In the genomic region with DNA sequence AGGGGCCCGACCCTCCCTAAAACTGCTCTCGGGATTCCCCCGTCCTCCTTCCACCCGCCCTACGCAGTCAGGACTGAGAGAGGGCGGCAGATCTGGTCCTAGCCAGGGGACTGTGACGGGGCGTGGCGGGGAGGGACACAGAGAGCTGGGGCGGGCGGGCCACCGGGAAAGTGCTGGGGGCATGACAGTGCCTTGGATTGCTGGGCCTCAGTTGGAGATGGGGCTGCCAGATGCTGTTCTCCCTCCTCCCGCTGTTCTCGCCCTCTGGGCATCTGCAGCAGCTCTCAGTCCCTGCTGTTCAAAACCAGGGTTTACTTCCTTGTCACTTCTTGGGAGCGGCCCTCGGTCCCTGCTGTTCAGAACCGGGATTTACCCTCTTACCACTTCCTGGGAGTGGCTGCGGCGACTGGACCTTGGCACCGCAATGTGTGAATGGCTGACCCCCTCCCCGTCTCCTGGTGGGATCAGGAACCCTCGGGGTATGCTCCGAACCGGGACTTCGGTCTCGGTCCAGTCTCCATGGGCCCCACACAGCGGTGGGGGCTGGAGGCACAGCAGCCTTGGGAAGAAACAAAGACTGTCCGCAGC, we compare ENCODE assay signal across 8 cellular contexts. TPM values are rescaled to one million over a fixed set of nuclear protein-coding genes. Genes with fewer than 3 reads are reported as not detected.
DNase-seq lines count a peak whose midpoint lies in the region; ATAC-seq, FAIRE-seq and TF ChIP-seq lines count a peak whose summit lies in the region.

No MANE protein-coding gene starts in this region.

- H3K36me3 ChIP-seq in colonic mucosa: no peaks in the 10 kb centered on the region
- no peaks in the 10 kb centered on the region for H3K36me3 ChIP-seq in right lobe of liver
- H3K36me3 ChIP-seq in tibial nerve: no peaks in the 10 kb centered on the region

- 0% methylated on average over 7 of the region's 28 CpGs for WGBS in right lobe of liver (ENCODE audit: insufficient coverage, low coverage, low lambda C conversion rate, missing lambda C conversion rate)
- 0 to 1% methylated on average over 20 to 22 of the region's 28 CpGs for WGBS in tibial nerve, 2 donors

- peaks cover 5% of the 10 kb centered on the region for H3K27me3 ChIP-seq in colonic mucosa
- H3K27me3 ChIP-seq in right lobe of liver: peaks cover 0 to 6% of the 10 kb centered on the region in 2 donors
- peaks cover 0 to 23% of the 10 kb centered on the region in 2 donors for H3K27me3 ChIP-seq in tibial nerve

- peaks cover 65 to 74% (median 65%) of the 10 kb centered on the region in 3 donors for H3K27me3 Mint-ChIP-seq in CD14-positive monocyte (ENCODE audit: low read depth in 3 of 3)

- FAIRE-seq in GM12892 (lab: Jason Lieb, UNC): no peak

- H3K4me3 ChIP-seq in colonic mucosa: peak overlapping the region; percentile 69
- peak overlapping the region; percentile 21 to 64 (median 54) for H3K4me3 ChIP-seq in right lobe of liver
- peak overlapping the region; percentile 53 to 79 (median 71) for H3K4me3 ChIP-seq in tibial nerve

- no peak for TF ChIP-seq CTCF in CD14-positive monocyte (IDR thresholded peaks at IDR 0.05)
- TF ChIP-seq CTCF in colonic mucosa (IDR thresholded peaks at IDR 0.05): peak; percentile 27
- TF ChIP-seq CTCF in right lobe of liver (IDR thresholded peaks at IDR 0.05): peak in 2 of 4 donors; percentile 7 to 24
- TF ChIP-seq CTCF in tibial nerve (IDR thresholded peaks at IDR 0.05): peak in 4 of 5 experiments; percentile 18 to 59 (median 38)

- H3K4me1 Mint-ChIP-seq in CD14-positive monocyte: peaks cover 42% of the 10 kb centered on the region

- TF ChIP-seq POLR2A in right lobe of liver (IDR thresholded peaks at IDR 0.05) (peak; percentile 21), tibial nerve (IDR thresholded peaks at IDR 0.05) (peak in 1 of 2 donors; percentile 19), GM12892 (IDR thresholded peaks at IDR 0.05; ENCODE audit: low read depth, low read length) (no peak)

- peak overlapping the region in 1 of 7 donors; percentile 77 for H3K27ac Mint-ChIP-seq in CD14-positive monocyte

- peak overlapping the region; percentile 92 for H3K27ac ChIP-seq in colonic mucosa
- H3K27ac ChIP-seq in right lobe of liver: no peak overlapping the region
- peak overlapping the region; percentile 13 to 94 (median 80) for H3K27ac ChIP-seq in tibial nerve

- peak overlapping the region; percentile 75 to 92 for H3K9ac ChIP-seq in colonic mucosa (ENCODE audit: low read depth in 2 of 2, low read length in 2 of 2)

- H3K4me1 ChIP-seq in colonic mucosa (peaks cover 18% of the 10 kb centered on the region), right lobe of liver (peaks cover 0 to 18% (median 0%) of the 10 kb centered on the region in 4 donors), tibial nerve (peaks cover 0 to 59% (median 20%) of the 10 kb centered on the region in 4 donors)

- peak overlapping the region; percentile 53 to 89 for H3K4me3 Mint-ChIP-seq in CD14-positive monocyte

- H3K36me3 Mint-ChIP-seq in CD14-positive monocyte: peaks cover 6 to 8% of the 10 kb centered on the region in 2 donors

- intact Hi-C loops in CD14-positive monocyte (cut with micrococcal nuclease): loop anchor here in 1 of 2 donors (5.0 kb wide), 1 partner anchor 64 kb away; the partner anchor contains the start of gene PPCDC
- intact Hi-C loops in colonic mucosa (cut with DNase I): loop anchor here (10.0 kb wide), 1 partner anchor 324 kb away; no protein-coding TSS in a partner anchor
- intact Hi-C loops in right lobe of liver (cut with DNase I): no loop called here

- H3K9me3 Mint-ChIP-seq in CD14-positive monocyte: peaks cover 0 to 19% (median 8%) of the 10 kb centered on the region in 7 donors

- ATAC-seq in right lobe of liver: peak; percentile 7 to 50 (median 12)
- no peak for ATAC-seq in GM21619 (IDR thresholded peaks at IDR 0.05; ENCODE audit: unreplicated experiment)

- DNase-seq in CD14-positive monocyte (ENCODE audit: low spot score) (no peak), HuH-7 (ENCODE audit: low spot score) (peak; percentile 82), colonic mucosa (peak; percentile 87), right lobe of liver (peak; percentile 55 to 65 (median 63)), tibial nerve (ENCODE audit: low spot score in 2 of 2) (peak in 1 of 2 donors; percentile 32), GM12892 (ENCODE audit: insufficient read length) (no peak), inferior parietal cortex (ENCODE audit: extremely low spot score) (no peak)

- TF ChIP-seq EP300 in tibial nerve (IDR thresholded peaks at IDR 0.05): peak in 1 of 2 donors; percentile 36

- no peaks in the 10 kb centered on the region for H3K9me3 ChIP-seq in colonic mucosa
- H3K9me3 ChIP-seq in right lobe of liver: no peaks in the 10 kb centered on the region
- H3K9me3 ChIP-seq in tibial nerve: no peaks in the 10 kb centered on the region

RNA-seq across cellular contexts. Expression of gene RPP25, which starts 1.8 kb away (rescaled TPM):
- 1 to 10 TPM; 6.5 to 6.7 TPM for polyA plus RNA-seq in CD14-positive monocyte
- total RNA-seq in colonic mucosa (10 to 100 TPM in 1 of 2 donors, 1 to 10 TPM in 1; 7.8 to 25.5 TPM), right lobe of liver (1 to 10 TPM; 1.5 to 8.5 (median 2.4) TPM), tibial nerve (10 to 100 TPM; 10.1 to 15.9 (median 13.0) TPM)
- polyA plus RNA-seq in GM12892 (2012; ENCODE audit: missing spikeins): 1.3 TPM

RNA-seq across cellular contexts. Expression of gene COX5A, which starts 20.5 kb away (rescaled TPM):
- 100 to 1,000 TPM; 434 to 498 TPM for polyA plus RNA-seq in CD14-positive monocyte
- 100 to 1,000 TPM; 563 to 623 TPM for total RNA-seq in colonic mucosa
- 100 to 1,000 TPM; 130 to 169 (median 141) TPM for total RNA-seq in right lobe of liver
- total RNA-seq in tibial nerve: 10 to 100 TPM; 27.8 to 51.3 (median 32.1) TPM
- polyA plus RNA-seq in GM12892 (2012; ENCODE audit: missing spikeins): 404 TPM

RNA-seq across cellular contexts. Expression of gene SCAMP5, which starts 36.9 kb away (rescaled TPM):
- polyA plus RNA-seq in CD14-positive monocyte: under 1 TPM in 1 of 2 donors, not detected in 1; 0.08 TPM
- total RNA-seq in colonic mucosa: 10 to 100 TPM in 1 of 2 donors, 1 to 10 TPM in 1; 4.9 to 24.9 TPM
- 10 to 100 TPM in 3 of 6 experiments, 1 to 10 TPM in 2, under 1 TPM in 1; 0.53 to 15.7 (median 7.7) TPM for total RNA-seq in right lobe of liver
- 10 to 100 TPM in 2 of 4 donors, 1 to 10 TPM in 2; 1.5 to 14.1 (median 8.8) TPM for total RNA-seq in tibial nerve
- 4.0 TPM for polyA plus RNA-seq in GM12892 (2012; ENCODE audit: missing spikeins)

RNA-seq across cellular contexts. Expression of gene FAM219B, which starts 51.8 kb away (rescaled TPM):
- 10 to 100 TPM; 11.7 to 17.1 TPM for polyA plus RNA-seq in CD14-positive monocyte
- 10 to 100 TPM; 44.7 to 54.2 TPM for total RNA-seq in colonic mucosa
- total RNA-seq in right lobe of liver: 10 to 100 TPM; 11.1 to 14.7 (median 13.3) TPM
- total RNA-seq in tibial nerve: 10 to 100 TPM; 59.4 to 84.6 (median 80.7) TPM
- 29.8 TPM for polyA plus RNA-seq in GM12892 (2012; ENCODE audit: missing spikeins)

Comparison
In these comparisons a context has a peak if more than half of its experiments do, and no peak if none do; other contexts are left out.
1. DNase-seq: peak in HuH-7 (single experiment), colonic mucosa (single experiment) and right lobe of liver (3 of 3); none in CD14-positive monocyte (single experiment), GM12892 (single experiment) and inferior parietal cortex (single experiment).
2. H3K27ac ChIP-seq: peak in colonic mucosa (single experiment) and tibial nerve (4 of 4); none in right lobe of liver (0 of 3).
3. Peak in every context shown above with its lines, with median percentiles within 50 percentile points of each other: H3K4me3 ChIP-seq.